In genomic region chr2:217935245-217935879, GRCh38 we compare ENCODE assay signal across 1 cellular context.
TF ChIP-seq lines count a peak whose summit lies in the region.

No MANE protein-coding gene starts in this region.

TF ChIP-seq in WTC11, 78 proteins besides CTCF, POLR2A, EP300 and RAD21 (continued from another document):
- TF ChIP-seq PRDM15 (CRISPR knock-in tag; IDR thresholded peaks at IDR 0.05): no peak
- no peak for TF ChIP-seq MYBL2 (CRISPR knock-in tag; IDR thresholded peaks at IDR 0.05)
- TF ChIP-seq ZMAT4 (CRISPR knock-in tag; IDR thresholded peaks at IDR 0.05): no peak
- no peak for TF ChIP-seq ZNF263 (CRISPR knock-in tag; IDR thresholded peaks at IDR 0.05; ENCODE audit: low read depth)
- TF ChIP-seq, protein P1, sequence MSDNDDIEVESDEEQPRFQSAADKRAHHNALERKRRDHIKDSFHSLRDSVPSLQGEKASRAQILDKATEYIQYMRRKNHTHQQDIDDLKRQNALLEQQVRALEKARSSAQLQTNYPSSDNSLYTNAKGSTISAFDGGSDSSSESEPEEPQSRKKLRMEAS (CRISPR knock-in tag; IDR thresholded peaks at IDR 0.05): no peak
- no peak for TF ChIP-seq GTF2I (CRISPR knock-in tag; conservative IDR thresholded peaks at IDR 0.05)
- TF ChIP-seq EMX1 (CRISPR knock-in tag; IDR thresholded peaks at IDR 0.05): no peak
TF ChIP-seq in WTC11: peak in this region for 0.
